8 cellular contexts compared by ENCODE assay signal in the genomic region with DNA sequence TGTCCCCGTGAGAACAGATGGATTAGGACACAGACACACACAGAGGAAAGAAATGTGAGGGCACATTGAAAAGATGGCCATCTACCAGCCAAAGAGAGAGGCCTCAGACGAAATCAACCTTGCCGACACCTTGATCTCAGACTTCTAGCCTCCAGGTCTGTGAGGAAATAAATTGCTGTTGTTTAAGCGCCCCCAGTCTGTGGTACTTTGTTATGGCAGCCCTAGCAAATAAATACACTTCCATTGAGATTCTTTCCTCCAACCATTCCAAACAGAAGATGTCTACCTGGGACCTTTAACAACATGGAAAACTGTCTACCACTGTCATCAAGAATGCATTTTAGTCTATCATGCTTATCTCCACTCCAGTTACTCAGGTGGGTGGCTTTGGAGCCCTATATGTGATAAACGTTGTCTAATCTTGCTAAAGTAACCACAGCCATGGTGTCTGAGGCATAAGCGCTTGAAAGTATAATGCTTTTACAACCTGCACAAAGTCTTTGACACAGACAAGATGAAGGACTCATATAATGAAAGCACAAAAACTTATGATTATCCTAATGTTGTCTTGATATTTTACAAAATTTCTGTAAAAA.
DNase-seq lines count a peak whose midpoint lies in the region; TF ChIP-seq lines count a peak whose summit lies in the region.

No MANE protein-coding gene starts in this region.

- H3K79me2 ChIP-seq in DOHH2 (ENCODE audit: control insufficient read depth, low read length): no peaks in the 10 kb centered on the region

- H3K4me1 ChIP-seq in DOHH2 (ENCODE audit: control insufficient read depth, low read length): no peaks in the 10 kb centered on the region
- 0 out of 2 replicates have a peak, but pooled peaks cover 2% of the 10 kb centered on the region for H3K4me1 ChIP-seq in HEK293 (ENCODE audit: control insufficient read depth, insufficient read depth, low read length)
- peaks cover 0 to 5% (median 0%) of the 10 kb centered on the region in 3 donors for H3K4me1 ChIP-seq in esophagus squamous epithelium

- DNase-seq in NOMO-1 (lab: John Stamatoyannopoulos, UW; ENCODE audit: unreplicated experiment in 2 of 2) (peak; percentile 75 to 83), esophagus squamous epithelium (lab: John Stamatoyannopoulos, UW) (no peak), renal cortical epithelial cell (ENCODE audit: low read depth) (peak; percentile 42), NCI-H187 treated with DMSO at 0.1 percent for 48 hours (lab: John Stamatoyannopoulos, UW) (no peak), HPDE6-E6E7 (ENCODE audit: extremely low spot score) (no peak)
- DNase-seq in activated naive CD4-positive, alpha-beta T cell treated with anti-CD3 and anti-CD28 coated beads, Interleukin-2, amount 10 ng/mL, durations not matched to agents 7 days and 5 days: no peak

- H3K27ac ChIP-seq in DOHH2 (ENCODE audit: low read depth, low read length) (no peak overlapping the region), HEK293 (ENCODE audit: extremely low read depth, low read depth, low read length) (no peak overlapping the region), esophagus squamous epithelium (no peak overlapping the region)

- H3K27me3 Mint-ChIP-seq in activated naive CD4-positive, alpha-beta T cell treated with anti-CD3 and anti-CD28 coated beads, Interleukin-2, amount 10 ng/mL, durations not matched to agents 7 days and 5 days: no peaks in the 10 kb centered on the region

- H4K20me1 ChIP-seq in DOHH2 (ENCODE audit: control insufficient read depth, insufficient read depth, low read depth, low read length): no peaks in the 10 kb centered on the region

- H3K4me3 Mint-ChIP-seq in activated naive CD4-positive, alpha-beta T cell treated with anti-CD3 and anti-CD28 coated beads, Interleukin-2, amount 10 ng/mL, durations not matched to agents 7 days and 5 days: no peak overlapping the region

- no peaks in the 10 kb centered on the region for H3K36me3 ChIP-seq in DOHH2 (ENCODE audit: control insufficient read depth, low read length)
- no peaks in the 10 kb centered on the region for H3K36me3 ChIP-seq in HEK293 (ENCODE audit: control insufficient read depth in 2 of 2, insufficient read depth in 1 of 2, low read length in 2 of 2)
- no peaks in the 10 kb centered on the region for H3K36me3 ChIP-seq in esophagus squamous epithelium

- H3K4me3 ChIP-seq in DOHH2 (ENCODE audit: low read length): no peak overlapping the region
- H3K4me3 ChIP-seq in HEK293 (ENCODE audit: low read depth, low read length): no peak overlapping the region
- H3K4me3 ChIP-seq in esophagus squamous epithelium: no peak overlapping the region

- TF ChIP-seq CTCF in DOHH2 (IDR thresholded peaks at IDR 0.05; ENCODE audit: low read depth, low read length, poor library complexity, severe bottlenecking) (peak; percentile 89), HEK293 (tag by site-specific recombination; IDR thresholded peaks at IDR 0.05) (no peak), esophagus squamous epithelium (IDR thresholded peaks at IDR 0.05) (peak in 5 of 6 experiments; percentile 37 to 76 (median 59))

- H3K27ac Mint-ChIP-seq in activated naive CD4-positive, alpha-beta T cell treated with anti-CD3 and anti-CD28 coated beads, Interleukin-2, amount 10 ng/mL, durations not matched to agents 7 days and 5 days: no peak overlapping the region

- no peaks in the 10 kb centered on the region for H3F3A ChIP-seq in DOHH2 (ENCODE audit: control insufficient read depth, insufficient read depth)

- POLR2A ChIA-PET in HEK293 (lab: Yijun Ruan, JAX): no interaction called here

- no peak for TF ChIP-seq POLR2A in esophagus squamous epithelium (IDR thresholded peaks at IDR 0.05)

- H3K4me2 ChIP-seq in DOHH2 (ENCODE audit: low read length): no peak overlapping the region

- 52 to 53% methylated on average over 6 of the region's 6 CpGs for WGBS in esophagus squamous epithelium, 2 donors

- H3K9me3 Mint-ChIP-seq in activated naive CD4-positive, alpha-beta T cell treated with anti-CD3 and anti-CD28 coated beads, Interleukin-2, amount 10 ng/mL, durations not matched to agents 7 days and 5 days: no peaks in the 10 kb centered on the region

- no peaks in the 10 kb centered on the region for H3K4me1 Mint-ChIP-seq in activated naive CD4-positive, alpha-beta T cell treated with anti-CD3 and anti-CD28 coated beads, Interleukin-2, amount 10 ng/mL, durations not matched to agents 7 days and 5 days

- H3K36me3 Mint-ChIP-seq in activated naive CD4-positive, alpha-beta T cell treated with anti-CD3 and anti-CD28 coated beads, Interleukin-2, amount 10 ng/mL, durations not matched to agents 7 days and 5 days: no peaks in the 10 kb centered on the region

- H3K27me3 ChIP-seq in DOHH2 (ENCODE audit: control insufficient read depth, low read length) (no peaks in the 10 kb centered on the region), esophagus squamous epithelium (no peaks in the 10 kb centered on the region)

- intact Hi-C loops in esophagus squamous epithelium (cut with DNase I): loop anchor here (5.0 kb wide), 1 partner anchor 544 kb away; no protein-coding TSS in a partner anchor

- no peaks in the 10 kb centered on the region for H3K9me2 ChIP-seq in DOHH2 (replicated peaks; ENCODE audit: control insufficient read depth, low read length)

- CTCF ChIA-PET in HEK293 (lab: Yijun Ruan, JAX): interaction anchor here (0.8 to 1.2 kb wide), 2 partner anchors 10 to 348 kb away, joined by 3 to 5 read pairs; no protein-coding TSS in a partner anchor
- CTCF ChIA-PET in activated naive CD4-positive, alpha-beta T cell treated with anti-CD3 and anti-CD28 coated beads, Interleukin-2, amount 10 ng/mL, durations not matched to agents 7 days and 5 days (lab: Charles Lee): no interaction called here

- H3K9me3 ChIP-seq in DOHH2 (ENCODE audit: control insufficient read depth, insufficient read depth, low read length) (no peaks in the 10 kb centered on the region), HEK293 (ENCODE audit: control insufficient read depth, insufficient read depth, low read depth, low read length) (no peaks in the 10 kb centered on the region), esophagus squamous epithelium (no peaks in the 10 kb centered on the region)

TF ChIP-seq in HEK293, 187 proteins besides CTCF, POLR2A, EP300 and RAD21:
- TF ChIP-seq ZNF654 (tag by site-specific recombination; IDR thresholded peaks at IDR 0.05; ENCODE audit: low read depth) (peak; percentile 54), KLF10 (tag by site-specific recombination; IDR thresholded peaks at IDR 0.05) (no peak)

Comparison
In these comparisons a context has a peak if more than half of its experiments do, and no peak if none do; other contexts are left out.
1. DNase-seq: peak in NOMO-1 (2 of 2) and renal cortical epithelial cell (single experiment); none in esophagus squamous epithelium (single experiment), NCI-H187 treated with DMSO at 0.1 percent for 48 hours (single experiment), activated naive CD4-positive, alpha-beta T cell treated with anti-CD3 and anti-CD28 coated beads, Interleukin-2, amount 10 ng/mL, durations not matched to agents 7 days and 5 days (single experiment) and HPDE6-E6E7 (single experiment).